Comparison of ENCODE assay signal across 8 cellular contexts in the genomic region with DNA sequence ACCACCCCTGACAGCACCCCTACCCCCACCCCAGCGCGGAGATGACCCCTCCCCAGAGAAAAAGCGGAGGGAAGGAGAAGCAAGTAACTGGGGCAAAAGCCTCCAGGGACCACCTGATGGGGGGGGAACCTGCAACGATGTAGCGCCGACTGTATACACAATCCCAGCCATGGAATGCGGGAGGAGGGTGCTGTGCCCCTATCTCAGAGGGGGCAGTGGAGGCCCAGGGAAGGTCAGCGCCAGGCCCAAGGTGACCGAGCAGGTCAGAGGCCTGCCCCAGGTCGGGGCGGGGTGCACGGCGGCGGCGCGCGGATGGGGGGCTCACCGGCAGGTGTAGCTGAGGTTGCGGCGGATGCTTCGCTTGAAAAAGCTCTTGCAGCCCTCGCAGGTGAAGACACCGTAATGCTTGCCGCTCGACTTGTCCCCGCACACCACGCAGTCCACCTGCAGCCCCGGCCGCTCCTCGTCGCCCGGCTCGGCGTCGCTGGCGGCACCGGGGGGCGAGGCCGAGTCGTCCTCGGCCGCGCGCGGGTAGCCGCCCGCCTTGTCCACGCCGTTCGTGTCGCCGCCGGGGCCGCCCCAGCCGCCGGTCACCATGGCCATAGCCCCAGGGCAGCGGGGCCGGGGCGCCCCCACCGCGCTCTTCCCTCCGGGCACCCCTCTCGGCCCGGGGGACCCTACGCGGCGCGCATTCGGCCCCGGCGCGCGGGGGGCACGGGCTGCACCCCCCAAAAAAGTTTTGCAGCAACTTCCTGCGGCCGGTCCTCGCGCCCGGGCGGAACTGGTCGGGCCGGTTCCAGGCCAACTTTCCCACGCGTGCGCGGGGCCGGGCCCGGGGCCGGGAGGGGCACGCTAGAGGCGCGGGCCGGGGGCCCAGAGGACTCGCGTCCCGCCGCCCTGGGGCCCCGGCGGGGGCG. TPM values are rescaled to one million over a fixed set of nuclear protein-coding genes. Genes with fewer than 3 reads are reported as not detected.
DNase-seq lines count a peak whose midpoint lies in the region; ATAC-seq, FAIRE-seq and TF ChIP-seq lines count a peak whose summit lies in the region.

No MANE protein-coding gene starts in this region.

- TF ChIP-seq POLR2A in GM12878 (IDR thresholded peaks at IDR 0.05; ENCODE audit: low read depth, low read length) = no peak
- TF ChIP-seq POLR2A in lower leg skin (IDR thresholded peaks at IDR 0.05) = no peak

- no peak for TF ChIP-seq EP300 in GM12878 (IDR thresholded peaks at IDR 0.05; ENCODE audit: borderline replicate concordance in 1 of 2, control insufficient read depth in 1 of 2, low read depth in 2 of 2, low read length in 2 of 2)

- under 1% methylated on average over 73 of the region's 100 CpGs for WGBS in GM12878 (ENCODE audit: insufficient coverage, insufficient replicate concordance, low lambda C conversion rate, missing lambda C conversion rate)
- 1 to 2% methylated on average over 30 to 34 of the region's 100 CpGs for WGBS in lower leg skin, 2 donors

- TF ChIP-seq CTCF in GM12864 (IDR thresholded peaks at IDR 0.05; ENCODE audit: low read depth, low read length, missing control alignments) = no peak
- TF ChIP-seq CTCF in GM12878 (IDR thresholded peaks at IDR 0.05 in 2 of 3, conservative IDR thresholded peaks at IDR 0.05 in 1 of 3; ENCODE audit: control insufficient read depth in 2 of 3, extremely low read depth in 1 of 3, insufficient read depth in 1 of 3, low read depth in 3 of 3, low read length in 3 of 3) = no peak
- TF ChIP-seq CTCF in lower leg skin (IDR thresholded peaks at IDR 0.05) = no peak
- no peak for TF ChIP-seq CTCF in type B pancreatic cell (conservative IDR thresholded peaks at IDR 0.05)

- H3K27me3 ChIP-seq in GM12878 (replicated peaks in 1 of 2; ENCODE audit: control insufficient read depth in 2 of 2, insufficient read depth in 2 of 2, low read length in 1 of 2) = no peaks in the 10 kb centered on the region

- in situ Hi-C loops in GM12878 (cut with MboI) = no loop called here

- H4K20me1 ChIP-seq in GM12878 (ENCODE audit: control insufficient read depth, insufficient read depth) = no peaks in the 10 kb centered on the region

- peak overlapping the region; percentile 77 for H3K4me2 ChIP-seq in GM12878 (ENCODE audit: control insufficient read depth, insufficient read depth)

- H3K4me1 Mint-ChIP-seq in type B pancreatic cell (ENCODE audit: unreplicated experiment) = peaks cover 46% of the 10 kb centered on the region

- CTCF ChIA-PET in GM12878 (lab: Yijun Ruan, JAX) = no interaction called here

- H3K9ac ChIP-seq in GM12878 (ENCODE audit: control insufficient read depth, insufficient read depth, low read length) = peak overlapping the region; percentile 24

- peak; percentile 3 for ATAC-seq in HG03521 (IDR thresholded peaks at IDR 0.05; ENCODE audit: unreplicated experiment)
- ATAC-seq in GM12878 = no peak
- ATAC-seq in GM18517 (IDR thresholded peaks at IDR 0.05; ENCODE audit: unreplicated experiment) = no peak

- no peaks in the 10 kb centered on the region for H3K36me3 Mint-ChIP-seq in type B pancreatic cell

- POLR2A ChIA-PET in GM12878 (lab: Charles Lee) = interaction anchor here (0.5 to 1.4 kb wide), 3 partner anchors 10 to 45 kb away, joined by 3 to 4 read pairs (median 3); partner anchors contain the start of gene BABAM1

- H2AFZ ChIP-seq in GM12878 (ENCODE audit: control insufficient read depth, low read depth, low read length) = peak overlapping the region; percentile 9; the same call in 1 of the 2 replicates

- RAD21 ChIA-PET in GM12878 (lab: Charles Lee; ENCODE audit: unreplicated experiment) = interaction anchor here (1.1 kb wide), 1 partner anchor 16 kb away, joined by 4 read pairs; no protein-coding TSS in a partner anchor

- TF ChIP-seq RAD21 in GM12878 (IDR thresholded peaks at IDR 0.05; ENCODE audit: insufficient read depth, low read depth, low read length) = no peak

- FAIRE-seq in GM12878 (lab: Jason Lieb, UNC) = no peak

- H3K79me2 ChIP-seq in GM12878 (ENCODE audit: control insufficient read depth, insufficient read depth, low read length) = peaks cover 7% of the 10 kb centered on the region

- H3K4me3 ChIP-seq in GM12864 (ENCODE audit: low read depth, low read length) = peak overlapping the region; percentile 52
- peak overlapping the region; percentile 70 for H3K4me3 ChIP-seq in GM12878
- H3K4me3 ChIP-seq in lower leg skin (ENCODE audit: low read depth, poor library complexity, severe bottlenecking) = peak overlapping the region; percentile 55

- H3K9me3 ChIP-seq in GM12878 (replicated peaks; ENCODE audit: control insufficient read depth, insufficient read depth, low read length) = no peaks in the 10 kb centered on the region

- H3K27me3 Mint-ChIP-seq in type B pancreatic cell = no peaks in the 10 kb centered on the region

- H3K27ac Mint-ChIP-seq in type B pancreatic cell = peak overlapping the region; percentile 92

- SMC1A ChIA-PET in GM12878 (lab: Charles Lee; ENCODE audit: uncharacterized antibody, unreplicated experiment) = no interaction called here

- no peak overlapping the region for H3K27ac ChIP-seq in GM12878 (ENCODE audit: control insufficient read depth, insufficient read depth)

- peaks cover 14% of the 10 kb centered on the region for H3K4me1 ChIP-seq in GM12878 (ENCODE audit: control insufficient read depth, insufficient read depth, low read length)

- DNase-seq in GM12864 (ENCODE audit: low read depth) = no peak
- no peak for DNase-seq in GM12878 (ENCODE audit: low read depth, low spot score)
- no peak for DNase-seq in lower leg skin (ENCODE audit: low spot score in 2 of 2)
- no peak for DNase-seq in type B pancreatic cell (ENCODE audit: extremely low spot score, unreplicated experiment)
- no peak for DNase-seq in NCI-H82 (lab: John Stamatoyannopoulos, UW)
- no peak for DNase-seq in AG08395 (ENCODE audit: low spot score)

- peaks cover 0 to 2% of the 10 kb centered on the region in 2 experiments; a peak in 1 of 4 replicates for H3K36me3 ChIP-seq in GM12878 (ENCODE audit: control insufficient read depth in 2 of 2, insufficient read depth in 2 of 2, low read length in 1 of 2)

- no TSS peak for BruUV-seq in GM12878 (replicated peaks; lab: Mats Ljungman, UMichigan)

- no peaks in the 10 kb centered on the region for H3K9me3 Mint-ChIP-seq in type B pancreatic cell

- intact Hi-C loops in GM12878 (cut with micrococcal nuclease; ENCODE audit: unreplicated experiment) (no loop called here), lower leg skin (cut with DNase I; ENCODE audit: low total_unique reads) (no loop called here)

- peak overlapping the region; percentile 94 for H3K4me3 Mint-ChIP-seq in type B pancreatic cell

RNA-seq across cellular contexts. Expression of gene NR2F6, which starts 0.8 kb away (rescaled TPM):
- total RNA-seq in GM12878 (2013; cell fraction: nucleolus; rRNA removed) = 4.8 and 4.9 TPM in 2 replicates
- total RNA-seq in GM12878 (2014; rRNA removed) = 11.8 and 12.8 TPM in 2 replicates
- total RNA-seq in GM12878 (2014; rRNA removed; fragmentation: Illumina TruSeq; extraction: Trizol) = 2.3 and 2.7 TPM in 2 replicates
- 13.3 and 15.5 TPM in 2 replicates for total RNA-seq in GM12878 (2021)
- polyA plus RNA-seq in GM12878 (2011; ENCODE audit: low read depth) = 0.62 TPM
- polyA plus RNA-seq in GM12878 (2011; rRNA removed) = 1.7 and 3.9 TPM in 2 replicates
- 5.8 and 10.7 TPM in 2 replicates for polyA plus RNA-seq in GM12878 (2011; cell fraction: cytosol; rRNA removed)
- 7.8 and 12.0 TPM in 2 replicates for polyA plus RNA-seq in GM12878 (2011; cell fraction: nucleus; rRNA removed)
- 4.0 and 5.0 TPM in 2 replicates for polyA plus RNA-seq in GM12878 (2012)
- 0.48 and 1.4 TPM in 2 replicates for polyA plus RNA-seq in GM12878 (2014; fragmentation: Illumina TruSeq; extraction: Trizol)
- under 1 TPM; 0.18 to 0.75 TPM for polyA plus RNA-seq in GM12878 (2014; fragmentation: Nextera tagmentation; extraction: Ambion mirVana)
- polyA plus RNA-seq in GM12878 (2014; rRNA removed) = 11.3 and 14.1 TPM in 2 replicates
- polyA plus RNA-seq in GM12878 (2016; fragmentation: Nextera tagmentation; extraction: Ambion mirVana) = 1 to 10 TPM; 8.4 to 8.6 TPM
- polyA minus RNA-seq in GM12878 (2011; rRNA and poly(A)+ RNA removed) = 2.1 and 3.1 TPM in 2 replicates
- 6.3 and 6.9 TPM in 2 replicates for polyA minus RNA-seq in GM12878 (2011; cell fraction: cytosol; rRNA and poly(A)+ RNA removed)
- 2.2 and 4.7 TPM in 2 replicates for polyA minus RNA-seq in GM12878 (2011; cell fraction: nucleus; rRNA and poly(A)+ RNA removed)
- 100 to 1,000 TPM in 1 of 4 donors, 10 to 100 TPM in 3; 57.2 to 119 (median 83.6) TPM for total RNA-seq in lower leg skin
- 70.9 and 94.2 TPM in 2 replicates for total RNA-seq in type B pancreatic cell (ENCODE audit: low replicate concordance)

RNA-seq across cellular contexts. Expression of gene OCEL1, which starts 18.9 kb away (rescaled TPM):
- 2.9 and 4.6 TPM in 2 replicates for total RNA-seq in GM12878 (2013; cell fraction: nucleolus; rRNA removed)
- 3.1 and 3.2 TPM in 2 replicates for total RNA-seq in GM12878 (2014; rRNA removed)
- total RNA-seq in GM12878 (2014; rRNA removed; fragmentation: Illumina TruSeq; extraction: Trizol) = 3.2 and 3.4 TPM in 2 replicates
- 11.9 and 15.8 TPM in 2 replicates for total RNA-seq in GM12878 (2021)
- polyA plus RNA-seq in GM12878 (2011; ENCODE audit: low read depth) = 65.4 TPM
- 1.4 and 2.8 TPM in 2 replicates for polyA plus RNA-seq in GM12878 (2011; rRNA removed)
- 5.3 and 7.2 TPM in 2 replicates for polyA plus RNA-seq in GM12878 (2011; cell fraction: cytosol; rRNA removed)
- polyA plus RNA-seq in GM12878 (2011; cell fraction: nucleus; rRNA removed) = 6.9 and 7.6 TPM in 2 replicates
- 11.7 and 15.6 TPM in 2 replicates for polyA plus RNA-seq in GM12878 (2012)
- polyA plus RNA-seq in GM12878 (2014; fragmentation: Illumina TruSeq; extraction: Trizol) = 7.4 and 9.9 TPM in 2 replicates
- 1 to 10 TPM; 3.6 to 7.8 TPM for polyA plus RNA-seq in GM12878 (2014; fragmentation: Nextera tagmentation; extraction: Ambion mirVana)
- polyA plus RNA-seq in GM12878 (2014; rRNA removed) = 7.5 and 7.8 TPM in 2 replicates
- polyA plus RNA-seq in GM12878 (2016; fragmentation: Nextera tagmentation; extraction: Ambion mirVana) = 10 to 100 TPM; 14.4 to 18.2 TPM
- 1.8 and 3.1 TPM in 2 replicates for polyA minus RNA-seq in GM12878 (2011; rRNA and poly(A)+ RNA removed)
- polyA minus RNA-seq in GM12878 (2011; cell fraction: cytosol; rRNA and poly(A)+ RNA removed) = 1.9 and 7.1 TPM in 2 replicates
- polyA minus RNA-seq in GM12878 (2011; cell fraction: nucleus; rRNA and poly(A)+ RNA removed) = 2.3 and 2.8 TPM in 2 replicates
- total RNA-seq in lower leg skin = 1 to 10 TPM; 2.6 to 7.9 (median 4.0) TPM
- total RNA-seq in type B pancreatic cell (ENCODE audit: low replicate concordance) = 19.2 and 23.8 TPM in 2 replicates

RNA-seq across cellular contexts. Expression of gene USHBP1, which starts 19.7 kb away (rescaled TPM):
- total RNA-seq in GM12878 (2013; cell fraction: nucleolus; rRNA removed) = 0.58 and 0.61 TPM in 2 replicates
- total RNA-seq in GM12878 (2014; rRNA removed) = 0.11 and 0.96 TPM in 2 replicates
- 0.09 TPM in 1 of 2 replicates, not detected in the other for total RNA-seq in GM12878 (2014; rRNA removed; fragmentation: Illumina TruSeq; extraction: Trizol)
- 0.27 and 0.62 TPM in 2 replicates for total RNA-seq in GM12878 (2021)
- polyA plus RNA-seq in GM12878 (2011; ENCODE audit: low read depth) = not detected
- polyA plus RNA-seq in GM12878 (2011; rRNA removed) = 0.07 TPM in 1 of 2 replicates, not detected in the other
- 0.03 and 0.18 TPM in 2 replicates for polyA plus RNA-seq in GM12878 (2011; cell fraction: cytosol; rRNA removed)
- 0.48 and 1.1 TPM in 2 replicates for polyA plus RNA-seq in GM12878 (2011; cell fraction: nucleus; rRNA removed)
- 0.09 and 0.31 TPM in 2 replicates for polyA plus RNA-seq in GM12878 (2012)
- polyA plus RNA-seq in GM12878 (2014; fragmentation: Illumina TruSeq; extraction: Trizol) = not detected in 2 replicates
- polyA plus RNA-seq in GM12878 (2014; fragmentation: Nextera tagmentation; extraction: Ambion mirVana) = under 1 TPM in 1 of 2 experiments, not detected in 1; 0.05 TPM
- polyA plus RNA-seq in GM12878 (2014; rRNA removed) = 0.12 and 0.33 TPM in 2 replicates
- under 1 TPM; 0.33 to 0.44 TPM for polyA plus RNA-seq in GM12878 (2016; fragmentation: Nextera tagmentation; extraction: Ambion mirVana)
- 0.15 TPM in 1 of 2 replicates, not detected in the other for polyA minus RNA-seq in GM12878 (2011; rRNA and poly(A)+ RNA removed)
- not detected in 2 replicates for polyA minus RNA-seq in GM12878 (2011; cell fraction: cytosol; rRNA and poly(A)+ RNA removed)
- polyA minus RNA-seq in GM12878 (2011; cell fraction: nucleus; rRNA and poly(A)+ RNA removed) = 0.12 and 1.1 TPM in 2 replicates
- 1 to 10 TPM in 3 of 4 donors, under 1 TPM in 1; 0.80 to 3.0 (median 2.0) TPM for total RNA-seq in lower leg skin
- 0.29 TPM in 1 of 2 replicates, not detected in the other for total RNA-seq in type B pancreatic cell (ENCODE audit: low replicate concordance)

RNA-seq across cellular contexts. Expression of gene BABAM1, which starts 22.4 kb away (rescaled TPM):
- 33.1 and 39.0 TPM in 2 replicates for total RNA-seq in GM12878 (2013; cell fraction: nucleolus; rRNA removed)
- total RNA-seq in GM12878 (2014; rRNA removed) (104 and 108 TPM in 2 replicates), GM12878 (2014; rRNA removed; fragmentation: Illumina TruSeq; extraction: Trizol) (74.7 and 81.9 TPM in 2 replicates), GM12878 (2021) (102 and 103 TPM in 2 replicates), lower leg skin (10 to 100 TPM; 48.3 to 61.2 (median 59.6) TPM), type B pancreatic cell (ENCODE audit: low replicate concordance) (84.6 and 93.3 TPM in 2 replicates)
- 54.4 TPM for polyA plus RNA-seq in GM12878 (2011; ENCODE audit: low read depth)
- polyA plus RNA-seq in GM12878 (2011; rRNA removed) (104 and 107 TPM in 2 replicates), GM12878 (2014; fragmentation: Illumina TruSeq; extraction: Trizol) (47.7 and 86.7 TPM in 2 replicates), GM12878 (2014; fragmentation: Nextera tagmentation; extraction: Ambion mirVana) (10 to 100 TPM; 11.9 to 37.4 TPM), GM12878 (2014; rRNA removed) (129 and 142 TPM in 2 replicates), GM12878 (2016; fragmentation: Nextera tagmentation; extraction: Ambion mirVana) (100 to 1,000 TPM; 153 to 154 TPM)
- polyA plus RNA-seq in GM12878 (2011; cell fraction: cytosol; rRNA removed) = 133 and 164 TPM in 2 replicates
- 112 and 115 TPM in 2 replicates for polyA plus RNA-seq in GM12878 (2011; cell fraction: nucleus; rRNA removed)
- polyA plus RNA-seq in GM12878 (2012) = 57.5 and 64.9 TPM in 2 replicates
- 34.9 and 51.9 TPM in 2 replicates for polyA minus RNA-seq in GM12878 (2011; rRNA and poly(A)+ RNA removed)
- 13.2 and 19.4 TPM in 2 replicates for polyA minus RNA-seq in GM12878 (2011; cell fraction: cytosol; rRNA and poly(A)+ RNA removed)
- 10.6 and 14.1 TPM in 2 replicates for polyA minus RNA-seq in GM12878 (2011; cell fraction: nucleus; rRNA and poly(A)+ RNA removed)

RNA-seq across cellular contexts. Expression of gene USE1, which starts 29.7 kb away (rescaled TPM):
- total RNA-seq in GM12878 (2013; cell fraction: nucleolus; rRNA removed) = 12.2 and 13.0 TPM in 2 replicates
- total RNA-seq in GM12878 (2014; rRNA removed) = 10.9 and 16.7 TPM in 2 replicates
- total RNA-seq in GM12878 (2014; rRNA removed; fragmentation: Illumina TruSeq; extraction: Trizol) = 11.4 and 13.6 TPM in 2 replicates
- total RNA-seq in GM12878 (2021) = 18.6 and 19.6 TPM in 2 replicates
- 25.4 TPM for polyA plus RNA-seq in GM12878 (2011; ENCODE audit: low read depth)
- 7.4 and 13.8 TPM in 2 replicates for polyA plus RNA-seq in GM12878 (2011; rRNA removed)
- 16.2 and 19.0 TPM in 2 replicates for polyA plus RNA-seq in GM12878 (2011; cell fraction: cytosol; rRNA removed)
- polyA plus RNA-seq in GM12878 (2011; cell fraction: nucleus; rRNA removed) = 23.2 and 23.5 TPM in 2 replicates
- 29.7 and 29.8 TPM in 2 replicates for polyA plus RNA-seq in GM12878 (2012)
- 3.7 and 9.7 TPM in 2 replicates for polyA plus RNA-seq in GM12878 (2014; fragmentation: Illumina TruSeq; extraction: Trizol)
- 10 to 100 TPM in 1 of 2 experiments, 1 to 10 TPM in 1; 9.7 to 15.4 TPM for polyA plus RNA-seq in GM12878 (2014; fragmentation: Nextera tagmentation; extraction: Ambion mirVana)
- 23.3 and 24.0 TPM in 2 replicates for polyA plus RNA-seq in GM12878 (2014; rRNA removed)
- polyA plus RNA-seq in GM12878 (2016; fragmentation: Nextera tagmentation; extraction: Ambion mirVana) = 10 to 100 TPM; 18.1 to 23.7 TPM
- polyA minus RNA-seq in GM12878 (2011; rRNA and poly(A)+ RNA removed) = 5.6 and 6.7 TPM in 2 replicates
- polyA minus RNA-seq in GM12878 (2011; cell fraction: cytosol; rRNA and poly(A)+ RNA removed) = 2.4 and 5.4 TPM in 2 replicates
- 4.0 and 6.0 TPM in 2 replicates for polyA minus RNA-seq in GM12878 (2011; cell fraction: nucleus; rRNA and poly(A)+ RNA removed)
- 10 to 100 TPM; 16.6 to 25.5 (median 23.8) TPM for total RNA-seq in lower leg skin
- total RNA-seq in type B pancreatic cell (ENCODE audit: low replicate concordance) = 18.7 and 22.3 TPM in 2 replicates
